ENCODE assay signal across 1 cellular context in genomic region chr6:125923371-125923877, GRCh38.
TF ChIP-seq lines count a peak whose summit lies in the region.

No MANE protein-coding gene starts in this region.

TF ChIP-seq in K562, 482 proteins besides CTCF, POLR2A, EP300 and RAD21 (continued from another document and continues in another):
- TF ChIP-seq, protein P1, sequence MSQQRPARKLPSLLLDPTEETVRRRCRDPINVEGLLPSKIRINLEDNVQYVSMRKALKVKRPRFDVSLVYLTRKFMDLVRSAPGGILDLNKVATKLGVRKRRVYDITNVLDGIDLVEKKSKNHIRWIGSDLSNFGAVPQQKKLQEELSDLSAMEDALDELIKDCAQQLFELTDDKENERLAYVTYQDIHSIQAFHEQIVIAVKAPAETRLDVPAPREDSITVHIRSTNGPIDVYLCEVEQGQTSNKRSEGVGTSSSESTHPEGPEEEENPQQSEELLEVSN (IDR thresholded peaks at IDR 0.05; ENCODE audit: borderline replicate concordance in 1 of 2, extremely low read depth in 1 of 2, insufficient read depth in 1 of 2, insufficient read length in 1 of 2, low read depth in 1 of 2, low read length in 1 of 2, poor library complexity in 1 of 2, severe bottlenecking in 1 of 2) = no peak
- TF ChIP-seq ZNF316 (IDR thresholded peaks at IDR 0.05) (peak; percentile 96), CHD2 (IDR thresholded peaks at IDR 0.05; ENCODE audit: low read depth, low read length) (no peak), ZNF764 (CRISPR knock-in tag; IDR thresholded peaks at IDR 0.05; ENCODE audit: low read depth) (no peak), ATF7 (IDR thresholded peaks at IDR 0.05) (peak; percentile 90), BMI1 (IDR thresholded peaks at IDR 0.05; ENCODE audit: low read length) (no peak), BCL6 (CRISPR knock-in tag; IDR thresholded peaks at IDR 0.05) (no peak), KDM2B (CRISPR knock-in tag; IDR thresholded peaks at IDR 0.05) (no peak), LARP7 (IDR thresholded peaks at IDR 0.05) (no peak), PBX2 (CRISPR knock-in tag; IDR thresholded peaks at IDR 0.05; ENCODE audit: low read depth) (no peak), PBX2 (tag; conservative IDR thresholded peaks at IDR 0.05; ENCODE audit: low read depth) (peak; percentile 78), YY1 (IDR thresholded peaks at IDR 0.05; ENCODE audit: borderline replicate concordance in 1 of 3, control insufficient read depth in 1 of 3, extremely low read depth in 1 of 3, insufficient read depth in 3 of 3, insufficient read length in 1 of 3, insufficient replicate concordance in 2 of 3, low read depth in 1 of 3, low read length in 2 of 3) (no peak), MED1 (CRISPR knock-in tag; IDR thresholded peaks at IDR 0.05; ENCODE audit: borderline replicate concordance) (no peak), POLR2AphosphoS5 (IDR thresholded peaks at IDR 0.05; ENCODE audit: control insufficient read depth, insufficient read depth, low read depth, low read length) (no peak), POU5F1 (IDR thresholded peaks at IDR 0.05; ENCODE audit: borderline replicate concordance, low read depth, low read length, partially characterized antibody) (no peak), NR2F6 (CRISPR knock-in tag; IDR thresholded peaks at IDR 0.05) (no peak), GATA2 (CRISPR knock-in tag; IDR thresholded peaks at IDR 0.05) (no peak), NFIC (IDR thresholded peaks at IDR 0.05) (peak; percentile 57; the same call in 1 of the 2 replicates), NONO (IDR thresholded peaks at IDR 0.05; ENCODE audit: low read depth in 2 of 2, low read length in 1 of 2) (no peak), MTA3 (IDR thresholded peaks at IDR 0.05; ENCODE audit: borderline replicate concordance) (no peak), GABPA (tag; conservative IDR thresholded peaks at IDR 0.05; ENCODE audit: low read depth) (peak; percentile 59), IRF2 (CRISPR knock-in tag; IDR thresholded peaks at IDR 0.05) (no peak), MAZ (CRISPR knock-in tag; conservative IDR thresholded peaks at IDR 0.05 in 1 of 2, IDR thresholded peaks at IDR 0.05 in 1 of 2) (peak in 1 of 2 experiments; percentile 28; a peak in 1 of 4 replicates), ILF3 (IDR thresholded peaks at IDR 0.05; ENCODE audit: borderline replicate concordance) (no peak), MIER1 (IDR thresholded peaks at IDR 0.05; ENCODE audit: low read depth) (no peak), HMGXB4 (CRISPR knock-in tag; IDR thresholded peaks at IDR 0.05) (no peak), NCOA4 (IDR thresholded peaks at IDR 0.05; ENCODE audit: partially characterized antibody) (no peak), FUS (optimal IDR thresholded peaks at IDR 0.05; ENCODE audit: low read depth, low read length) (no peak), CCNT2 (IDR thresholded peaks at IDR 0.05; ENCODE audit: borderline replicate concordance, extremely low read depth, insufficient read length, low read depth, low read length) (no peak), ASH1L (IDR thresholded peaks at IDR 0.05; ENCODE audit: borderline replicate concordance, low read depth, partially characterized antibody) (no peak), ZKSCAN3 (CRISPR knock-in tag; IDR thresholded peaks at IDR 0.05) (no peak), MYC (IDR thresholded peaks at IDR 0.05; ENCODE audit: low read depth, low read length) (0 out of 2 replicates have a peak, but pooled peaks have one; percentile 49), MYC (CRISPR knock-in tag; IDR thresholded peaks at IDR 0.05; ENCODE audit: borderline replicate concordance, low read depth) (no peak), SNIP1 (IDR thresholded peaks at IDR 0.05; ENCODE audit: low read depth) (no peak), ZNF75A (CRISPR knock-in tag; IDR thresholded peaks at IDR 0.05) (no peak), MTA1 (IDR thresholded peaks at IDR 0.05; ENCODE audit: borderline replicate concordance) (no peak), PTTG1 (tag; IDR thresholded peaks at IDR 0.05; ENCODE audit: low read depth) (0 out of 2 replicates have a peak, but pooled peaks have one; percentile 10), FOXK1 (CRISPR knock-in tag; IDR thresholded peaks at IDR 0.05; ENCODE audit: borderline replicate concordance) (no peak), ZNF584 (CRISPR knock-in tag; IDR thresholded peaks at IDR 0.05; ENCODE audit: low read depth) (peak; percentile 91)
- TF ChIP-seq, protein P2, sequence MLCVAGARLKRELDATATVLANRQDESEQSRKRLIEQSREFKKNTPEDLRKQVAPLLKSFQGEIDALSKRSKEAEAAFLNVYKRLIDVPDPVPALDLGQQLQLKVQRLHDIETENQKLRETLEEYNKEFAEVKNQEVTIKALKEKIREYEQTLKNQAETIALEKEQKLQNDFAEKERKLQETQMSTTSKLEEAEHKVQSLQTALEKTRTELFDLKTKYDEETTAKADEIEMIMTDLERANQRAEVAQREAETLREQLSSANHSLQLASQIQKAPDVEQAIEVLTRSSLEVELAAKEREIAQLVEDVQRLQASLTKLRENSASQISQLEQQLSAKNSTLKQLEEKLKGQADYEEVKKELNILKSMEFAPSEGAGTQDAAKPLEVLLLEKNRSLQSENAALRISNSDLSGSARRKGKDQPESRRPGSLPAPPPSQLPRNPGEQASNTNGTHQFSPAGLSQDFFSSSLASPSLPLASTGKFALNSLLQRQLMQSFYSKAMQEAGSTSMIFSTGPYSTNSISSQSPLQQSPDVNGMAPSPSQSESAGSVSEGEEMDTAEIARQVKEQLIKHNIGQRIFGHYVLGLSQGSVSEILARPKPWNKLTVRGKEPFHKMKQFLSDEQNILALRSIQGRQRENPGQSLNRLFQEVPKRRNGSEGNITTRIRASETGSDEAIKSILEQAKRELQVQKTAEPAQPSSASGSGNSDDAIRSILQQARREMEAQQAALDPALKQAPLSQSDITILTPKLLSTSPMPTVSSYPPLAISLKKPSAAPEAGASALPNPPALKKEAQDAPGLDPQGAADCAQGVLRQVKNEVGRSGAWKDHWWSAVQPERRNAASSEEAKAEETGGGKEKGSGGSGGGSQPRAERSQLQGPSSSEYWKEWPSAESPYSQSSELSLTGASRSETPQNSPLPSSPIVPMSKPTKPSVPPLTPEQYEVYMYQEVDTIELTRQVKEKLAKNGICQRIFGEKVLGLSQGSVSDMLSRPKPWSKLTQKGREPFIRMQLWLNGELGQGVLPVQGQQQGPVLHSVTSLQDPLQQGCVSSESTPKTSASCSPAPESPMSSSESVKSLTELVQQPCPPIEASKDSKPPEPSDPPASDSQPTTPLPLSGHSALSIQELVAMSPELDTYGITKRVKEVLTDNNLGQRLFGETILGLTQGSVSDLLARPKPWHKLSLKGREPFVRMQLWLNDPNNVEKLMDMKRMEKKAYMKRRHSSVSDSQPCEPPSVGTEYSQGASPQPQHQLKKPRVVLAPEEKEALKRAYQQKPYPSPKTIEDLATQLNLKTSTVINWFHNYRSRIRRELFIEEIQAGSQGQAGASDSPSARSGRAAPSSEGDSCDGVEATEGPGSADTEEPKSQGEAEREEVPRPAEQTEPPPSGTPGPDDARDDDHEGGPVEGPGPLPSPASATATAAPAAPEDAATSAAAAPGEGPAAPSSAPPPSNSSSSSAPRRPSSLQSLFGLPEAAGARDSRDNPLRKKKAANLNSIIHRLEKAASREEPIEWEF (CRISPR knock-in tag; IDR thresholded peaks at IDR 0.05) = peak; percentile 23; the same call in 1 of the 2 replicates
- TF ChIP-seq, protein P3, sequence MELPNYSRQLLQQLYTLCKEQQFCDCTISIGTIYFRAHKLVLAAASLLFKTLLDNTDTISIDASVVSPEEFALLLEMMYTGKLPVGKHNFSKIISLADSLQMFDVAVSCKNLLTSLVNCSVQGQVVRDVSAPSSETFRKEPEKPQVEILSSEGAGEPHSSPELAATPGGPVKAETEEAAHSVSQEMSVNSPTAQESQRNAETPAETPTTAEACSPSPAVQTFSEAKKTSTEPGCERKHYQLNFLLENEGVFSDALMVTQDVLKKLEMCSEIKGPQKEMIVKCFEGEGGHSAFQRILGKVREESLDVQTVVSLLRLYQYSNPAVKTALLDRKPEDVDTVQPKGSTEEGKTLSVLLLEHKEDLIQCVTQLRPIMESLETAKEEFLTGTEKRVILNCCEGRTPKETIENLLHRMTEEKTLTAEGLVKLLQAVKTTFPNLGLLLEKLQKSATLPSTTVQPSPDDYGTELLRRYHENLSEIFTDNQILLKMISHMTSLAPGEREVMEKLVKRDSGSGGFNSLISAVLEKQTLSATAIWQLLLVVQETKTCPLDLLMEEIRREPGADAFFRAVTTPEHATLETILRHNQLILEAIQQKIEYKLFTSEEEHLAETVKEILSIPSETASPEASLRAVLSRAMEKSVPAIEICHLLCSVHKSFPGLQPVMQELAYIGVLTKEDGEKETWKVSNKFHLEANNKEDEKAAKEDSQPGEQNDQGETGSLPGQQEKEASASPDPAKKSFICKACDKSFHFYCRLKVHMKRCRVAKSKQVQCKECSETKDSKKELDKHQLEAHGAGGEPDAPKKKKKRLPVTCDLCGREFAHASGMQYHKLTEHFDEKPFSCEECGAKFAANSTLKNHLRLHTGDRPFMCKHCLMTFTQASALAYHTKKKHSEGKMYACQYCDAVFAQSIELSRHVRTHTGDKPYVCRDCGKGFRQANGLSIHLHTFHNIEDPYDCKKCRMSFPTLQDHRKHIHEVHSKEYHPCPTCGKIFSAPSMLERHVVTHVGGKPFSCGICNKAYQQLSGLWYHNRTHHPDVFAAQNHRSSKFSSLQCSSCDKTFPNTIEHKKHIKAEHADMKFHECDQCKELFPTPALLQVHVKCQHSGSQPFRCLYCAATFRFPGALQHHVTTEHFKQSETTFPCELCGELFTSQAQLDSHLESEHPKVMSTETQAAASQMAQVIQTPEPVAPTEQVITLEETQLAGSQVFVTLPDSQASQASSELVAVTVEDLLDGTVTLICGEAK (IDR thresholded peaks at IDR 0.05) = no peak
- TF ChIP-seq, protein P3 (CRISPR knock-in tag; IDR thresholded peaks at IDR 0.05) = no peak
- TF ChIP-seq, protein P4, sequence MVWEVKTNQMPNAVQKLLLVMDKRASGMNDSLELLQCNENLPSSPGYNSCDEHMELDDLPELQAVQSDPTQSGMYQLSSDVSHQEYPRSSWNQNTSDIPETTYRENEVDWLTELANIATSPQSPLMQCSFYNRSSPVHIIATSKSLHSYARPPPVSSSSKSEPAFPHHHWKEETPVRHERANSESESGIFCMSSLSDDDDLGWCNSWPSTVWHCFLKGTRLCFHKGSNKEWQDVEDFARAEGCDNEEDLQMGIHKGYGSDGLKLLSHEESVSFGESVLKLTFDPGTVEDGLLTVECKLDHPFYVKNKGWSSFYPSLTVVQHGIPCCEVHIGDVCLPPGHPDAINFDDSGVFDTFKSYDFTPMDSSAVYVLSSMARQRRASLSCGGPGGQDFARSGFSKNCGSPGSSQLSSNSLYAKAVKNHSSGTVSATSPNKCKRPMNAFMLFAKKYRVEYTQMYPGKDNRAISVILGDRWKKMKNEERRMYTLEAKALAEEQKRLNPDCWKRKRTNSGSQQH (CRISPR knock-in tag; IDR thresholded peaks at IDR 0.05) = no peak
